In the genomic region with DNA sequence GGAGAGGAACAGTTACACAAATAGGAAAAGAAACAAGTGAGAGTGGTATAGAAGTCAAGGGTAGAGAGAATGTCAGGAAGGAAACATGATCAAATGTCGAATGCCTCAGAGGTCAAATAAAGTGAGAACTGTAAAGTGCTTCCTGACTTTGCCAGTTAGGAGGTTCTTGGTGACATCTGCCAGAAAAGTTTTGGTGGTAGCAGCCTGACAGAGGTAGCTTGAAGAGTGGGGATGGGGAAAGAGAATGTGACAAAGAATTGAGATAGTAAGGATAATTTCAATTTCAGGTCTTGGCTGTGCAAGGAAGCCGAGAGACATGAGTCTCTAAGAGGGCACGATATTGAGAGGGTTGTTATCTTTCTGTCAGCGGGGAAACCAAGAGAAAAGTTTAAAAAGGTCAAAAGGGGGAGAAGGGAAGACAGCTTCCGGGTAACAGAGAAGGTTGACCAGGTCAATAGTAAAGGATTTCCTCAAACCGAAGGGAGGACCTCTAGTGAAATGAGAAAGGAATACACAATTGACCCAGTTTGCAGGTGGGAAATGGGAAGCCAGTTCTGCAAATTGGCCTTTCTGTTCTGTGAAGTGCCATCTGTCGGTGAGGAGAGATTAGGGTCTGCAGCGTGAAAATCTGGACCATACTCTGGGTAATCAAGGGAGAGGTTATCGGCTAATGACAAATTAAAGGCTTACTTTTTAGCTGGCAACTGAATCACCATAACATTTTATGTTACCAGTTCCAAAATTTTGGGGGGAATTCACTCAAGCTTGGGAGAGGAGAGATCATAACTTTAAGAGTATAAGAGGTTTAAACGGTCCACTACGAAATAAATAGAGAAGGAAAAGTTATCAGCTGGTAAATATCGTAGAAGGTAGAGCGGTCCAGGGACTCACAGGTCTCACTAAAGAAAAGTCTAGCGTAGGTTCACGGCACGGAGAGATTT, we compare ENCODE assay signal across 8 cellular contexts. TPM values are rescaled to one million over a fixed set of nuclear protein-coding genes. Genes with fewer than 3 reads are reported as not detected.
DNase-seq lines count a peak whose midpoint lies in the region; ATAC-seq, FAIRE-seq and TF ChIP-seq lines count a peak whose summit lies in the region.

No MANE protein-coding gene starts in this region.

- H3K4me3 ChIP-seq in PC-3 (ENCODE audit: low read length) = peak overlapping the region; percentile 83
- peak overlapping the region; percentile 75 to 96 (median 78) for H3K4me3 ChIP-seq in HepG2 (replicated peaks in 1 of 3; ENCODE audit: insufficient read depth in 1 of 3, low read depth in 2 of 3, low read length in 3 of 3)
- H3K4me3 ChIP-seq in testis = peak overlapping the region; percentile 82 to 88

- ATAC-seq in PC-3 (no peak), HepG2 (peak; percentile 2; the same call in 2 of the 3 replicates), GM21717 (IDR thresholded peaks at IDR 0.05; ENCODE audit: unreplicated experiment) (no peak)

- TF ChIP-seq CTCF in PC-3 (conservative IDR thresholded peaks at IDR 0.05; ENCODE audit: low read depth, low read length) (peak; percentile 77), HepG2 (CRISPR knock-in tag; IDR thresholded peaks at IDR 0.05) (peak; percentile 82), testis (IDR thresholded peaks at IDR 0.05) (peak; percentile 30 to 49 (median 39))

- POLR2A ChIA-PET in PC-3 (lab: Charles Lee; ENCODE audit: unreplicated experiment) = interaction anchor here (0.7 kb wide), 1 partner anchor 670 kb away, joined by 4 read pairs; no protein-coding TSS in a partner anchor
- POLR2A ChIA-PET in HepG2 (lab: Yijun Ruan, JAX) = interaction anchor here (0.7 to 10.5 kb wide), 6 partner anchors 14 to 350 kb away, joined by 3 to 305 read pairs (median 68); a partner anchor contains a TSS

- BruUV-seq in PC-3 (replicated peaks; lab: Mats Ljungman, UMichigan) (no TSS peak), HepG2 (replicated peaks; lab: Mats Ljungman, UMichigan) (no TSS peak)

- no peak for TF ChIP-seq RAD21 in HepG2 (CRISPR knock-in tag; IDR thresholded peaks at IDR 0.05)

- peak overlapping the region; percentile 98 for H3K9ac ChIP-seq in PC-3 (ENCODE audit: low read length)
- peak overlapping the region; percentile 100 for H3K9ac ChIP-seq in HepG2 (ENCODE audit: insufficient read depth, low read depth, low read length)

- H3K9me2 ChIP-seq in PC-3 (replicated peaks; ENCODE audit: low read length) = no peaks in the 10 kb centered on the region

- intact Hi-C loops in PC-3 (cut with micrococcal nuclease) = loop anchor here (1.0 kb wide), 2 partner anchors 14 to 17 kb away; a partner anchor contains a TSS
- intact Hi-C loops in HepG2 (cut with micrococcal nuclease; ENCODE audit: unreplicated experiment) = loop anchor here (5.0 kb wide), 1 partner anchor 80 kb away; no protein-coding TSS in a partner anchor
- intact Hi-C loops in testis (cut with DNase I; ENCODE audit: low total_unique reads) = no loop called here

- in situ Hi-C loops in HepG2 (cut with HindIII; ENCODE audit: extremely low pct_ligation_motif_present, low pct_unique_long_range_greater_than_20kb) = loop anchor here (25.0 kb wide), 1 partner anchor 1055 kb away; a partner anchor contains a TSS

- H3K36me3 ChIP-seq in PC-3 (ENCODE audit: low read depth, low read length) = peaks cover 3% of the 10 kb centered on the region
- H3K36me3 ChIP-seq in HepG2 (replicated peaks in 1 of 2; ENCODE audit: control insufficient read depth in 1 of 2, insufficient read depth in 2 of 2, low read length in 2 of 2) = peaks cover 0 to 1% of the 10 kb centered on the region in 2 experiments; a peak in 2 of 5 replicates
- no peaks in the 10 kb centered on the region for H3K36me3 ChIP-seq in testis (ENCODE audit: low read depth, missing control alignments)

- FAIRE-seq in HTR-8/SVneo (lab: Jason Lieb, UNC) = no peak
- peak; percentile 93 for FAIRE-seq in HepG2 (lab: Jason Lieb, UNC)

- DNase-seq in DMS53 (lab: John Stamatoyannopoulos, UW) (peak; percentile 80), HTR-8/SVneo (ENCODE audit: insufficient read length, low spot score) (peak; percentile 30), PC-3 (peak; percentile 64), caudate nucleus (lab: John Stamatoyannopoulos, UW) (peak in 20 of 61 donors; percentile 5 to 85 (median 37)), HepG2 (ENCODE audit: low spot score) (peak; percentile 87), testis (no peak), COLO829 (ENCODE audit: low spot score) (no peak)

- H3K27me3 ChIP-seq in PC-3 (ENCODE audit: low read length) (no peaks in the 10 kb centered on the region), HepG2 (ENCODE audit: control insufficient read depth in 1 of 2, insufficient read depth in 2 of 2, low read length in 2 of 2) (no peaks in the 10 kb centered on the region; a peak in 1 of 5 replicates), testis (no peaks in the 10 kb centered on the region)

- H3K9me3 ChIP-seq in PC-3 (ENCODE audit: low read length) = no peaks in the 10 kb centered on the region
- H3K9me3 ChIP-seq in HepG2 (ENCODE audit: low read length) = no peaks in the 10 kb centered on the region
- H3K9me3 ChIP-seq in testis = no peaks in the 10 kb centered on the region

- H3K27ac ChIP-seq in PC-3 (ENCODE audit: low read length) = peak overlapping the region; percentile 99
- peak overlapping the region; percentile 100 for H3K27ac ChIP-seq in caudate nucleus (ENCODE audit: low read depth, low read length)
- peak overlapping the region; percentile 99 for H3K27ac ChIP-seq in HepG2 (ENCODE audit: extremely low read length, insufficient read depth, low read length)
- H3K27ac ChIP-seq in testis = peak overlapping the region; percentile 99

- TF ChIP-seq POLR2A in HepG2 (IDR thresholded peaks at IDR 0.05; ENCODE audit: insufficient read depth in 1 of 2, low read depth in 2 of 2, low read length in 2 of 2) (no peak), testis (IDR thresholded peaks at IDR 0.05) (no peak)

- no peaks in the 10 kb centered on the region for H3F3A ChIP-seq in PC-3 (ENCODE audit: low read length, unreplicated experiment)

- H3K4me2 ChIP-seq in PC-3 (ENCODE audit: low read length) (peak overlapping the region; percentile 91), HepG2 (ENCODE audit: low read depth, low read length) (peak overlapping the region; percentile 93)

- peaks cover 3% of the 10 kb centered on the region for H4K20me1 ChIP-seq in PC-3 (ENCODE audit: low read length)
- H4K20me1 ChIP-seq in HepG2 (ENCODE audit: insufficient read depth, low read length) = peaks cover 4% of the 10 kb centered on the region

- WGBS in HepG2 (ENCODE audit: low lambda C conversion rate) = 3% methylated on average over 16 of the region's 16 CpGs
- 3 to 4% methylated on average over 16 of the region's 16 CpGs for WGBS in testis, 2 donors

- H2AFZ ChIP-seq in PC-3 (ENCODE audit: low read length) (peak overlapping the region; percentile 96), HepG2 (ENCODE audit: low read length) (no peak overlapping the region)

- H3K79me2 ChIP-seq in PC-3 (ENCODE audit: low read length) (peaks cover 42% of the 10 kb centered on the region), HepG2 (ENCODE audit: insufficient read depth, low read length) (peaks cover 43% of the 10 kb centered on the region)

- peaks cover 38% of the 10 kb centered on the region for H3K4me1 ChIP-seq in PC-3 (ENCODE audit: insufficient read depth, low read length)
- H3K4me1 ChIP-seq in HepG2 (ENCODE audit: insufficient read depth, low read length) = peaks cover 39% of the 10 kb centered on the region
- peaks cover 26% of the 10 kb centered on the region for H3K4me1 ChIP-seq in testis

- CTCF ChIA-PET in PC-3 (lab: Charles Lee) (interaction anchor here (1.0 to 1.2 kb wide), 2 partner anchors 13 to 17 kb away, joined by 4 to 5 read pairs; no protein-coding TSS in a partner anchor), HepG2 (lab: Yijun Ruan, JAX; ENCODE audit: low intra/inter-chr PET ratio, low total read pairs) (interaction anchor here (1.3 to 2.1 kb wide), 2 partner anchors 15 to 34 kb away, joined by 3 to 12 read pairs; a partner anchor contains a TSS)

- 0 out of 4 replicates have a peak, but pooled peaks of 1 of the 2 experiments have one; percentile 6 for TF ChIP-seq EP300 in HepG2 (IDR thresholded peaks at IDR 0.05; ENCODE audit: low read depth in 2 of 2, low read length in 2 of 2)
- TF ChIP-seq EP300 in HepG2 (CRISPR knock-in tag; IDR thresholded peaks at IDR 0.05; ENCODE audit: borderline replicate concordance) = no peak

RNA-seq across cellular contexts. Expression of a gene that starts 1.0 kb away (rescaled TPM):
- total RNA-seq in PC-3 (2014; rRNA removed) (171 and 192 TPM in 2 replicates), HepG2 (2016; rRNA removed; fragmentation: Illumina TruSeq; extraction: Trizol) (71.5 and 143 TPM in 2 replicates), testis (100 to 1,000 TPM; 312 to 334 TPM)
- 57.3 and 65.0 TPM in 2 replicates for total RNA-seq in HepG2 (2016; cell fraction: cytosol; rRNA removed; fragmentation: Illumina TruSeq; extraction: Trizol; ENCODE audit: low read depth)
- 67.2 and 139 TPM in 2 replicates for total RNA-seq in HepG2 (2016; cell fraction: insoluble cytoplasmic fraction; rRNA removed; fragmentation: Illumina TruSeq; extraction: Trizol)
- 98.6 and 98.8 TPM in 2 replicates for total RNA-seq in HepG2 (2016; cell fraction: membrane; rRNA removed; fragmentation: Illumina TruSeq; extraction: Trizol)
- 221 and 247 TPM in 2 replicates for total RNA-seq in HepG2 (2016; cell fraction: nucleus; rRNA removed; fragmentation: Illumina TruSeq; extraction: Trizol)
- polyA plus RNA-seq in HepG2 (2011; rRNA removed) (194 and 202 TPM in 2 replicates), testis (ENCODE audit: insufficient read depth, low read depth, low replicate concordance) (299 TPM)
- 75.6 and 93.5 TPM in 2 replicates for polyA plus RNA-seq in HepG2 (2011; cell fraction: cytosol; rRNA removed)
- 401 and 432 TPM in 2 replicates for polyA plus RNA-seq in HepG2 (2011; cell fraction: nucleus; rRNA removed)
- 149 and 160 TPM in 2 replicates for polyA plus RNA-seq in HepG2 (2012)
- polyA plus RNA-seq in HepG2 (2016; cell fraction: cytosol; fragmentation: Illumina TruSeq; extraction: Trizol; ENCODE audit: low read depth) = 30.1 and 33.2 TPM in 2 replicates
- 94.6 and 114 TPM in 2 replicates for polyA plus RNA-seq in HepG2 (2016; cell fraction: insoluble cytoplasmic fraction; fragmentation: Illumina TruSeq; extraction: Trizol; ENCODE audit: low read depth)
- 58.5 and 64.6 TPM in 2 replicates for polyA plus RNA-seq in HepG2 (2016; cell fraction: membrane; fragmentation: Illumina TruSeq; extraction: Trizol; ENCODE audit: low read depth)
- 653 and 682 TPM in 2 replicates for polyA plus RNA-seq in HepG2 (2016; cell fraction: nucleus; fragmentation: Illumina TruSeq; extraction: Trizol; ENCODE audit: insufficient read depth, low read depth)
- polyA minus RNA-seq in HepG2 (2011; rRNA and poly(A)+ RNA removed; ENCODE audit: low replicate concordance) = 126 and 157 TPM in 2 replicates
- polyA minus RNA-seq in HepG2 (2011; cell fraction: cytosol; rRNA and poly(A)+ RNA removed) = 43.6 and 49.2 TPM in 2 replicates
- polyA minus RNA-seq in HepG2 (2011; cell fraction: nucleus; rRNA and poly(A)+ RNA removed) = 223 and 377 TPM in 2 replicates

RNA-seq across cellular contexts. Expression of a gene that starts 14.5 kb away (rescaled TPM):
- total RNA-seq in PC-3 (2014; rRNA removed) = 1.7 and 3.0 TPM in 2 replicates
- 0.71 and 1.3 TPM in 2 replicates for total RNA-seq in HepG2 (2016; rRNA removed; fragmentation: Illumina TruSeq; extraction: Trizol)
- total RNA-seq in HepG2 (2016; cell fraction: cytosol; rRNA removed; fragmentation: Illumina TruSeq; extraction: Trizol; ENCODE audit: low read depth) = 0.53 and 0.61 TPM in 2 replicates
- total RNA-seq in HepG2 (2016; cell fraction: insoluble cytoplasmic fraction; rRNA removed; fragmentation: Illumina TruSeq; extraction: Trizol) = 0.82 and 1.2 TPM in 2 replicates
- 0.46 and 0.76 TPM in 2 replicates for total RNA-seq in HepG2 (2016; cell fraction: membrane; rRNA removed; fragmentation: Illumina TruSeq; extraction: Trizol)
- total RNA-seq in HepG2 (2016; cell fraction: nucleus; rRNA removed; fragmentation: Illumina TruSeq; extraction: Trizol) = 0.78 and 0.85 TPM in 2 replicates
- 0.70 and 1.7 TPM in 2 replicates for polyA plus RNA-seq in HepG2 (2011; rRNA removed)
- polyA plus RNA-seq in HepG2 (2011; cell fraction: cytosol; rRNA removed) = 0.59 and 1.2 TPM in 2 replicates
- polyA plus RNA-seq in HepG2 (2011; cell fraction: nucleus; rRNA removed) = 3.1 and 3.3 TPM in 2 replicates
- 1.6 and 1.7 TPM in 2 replicates for polyA plus RNA-seq in HepG2 (2012)
- 0.12 and 0.36 TPM in 2 replicates for polyA plus RNA-seq in HepG2 (2016; cell fraction: cytosol; fragmentation: Illumina TruSeq; extraction: Trizol; ENCODE audit: low read depth)
- polyA plus RNA-seq in HepG2 (2016; cell fraction: insoluble cytoplasmic fraction; fragmentation: Illumina TruSeq; extraction: Trizol; ENCODE audit: low read depth) = 0.62 and 0.68 TPM in 2 replicates
- 0.63 and 0.96 TPM in 2 replicates for polyA plus RNA-seq in HepG2 (2016; cell fraction: membrane; fragmentation: Illumina TruSeq; extraction: Trizol; ENCODE audit: low read depth)
- polyA plus RNA-seq in HepG2 (2016; cell fraction: nucleus; fragmentation: Illumina TruSeq; extraction: Trizol; ENCODE audit: insufficient read depth, low read depth) = 2.9 and 4.5 TPM in 2 replicates
- polyA minus RNA-seq in HepG2 (2011; rRNA and poly(A)+ RNA removed; ENCODE audit: low replicate concordance) = 1.2 and 1.9 TPM in 2 replicates
- polyA minus RNA-seq in HepG2 (2011; cell fraction: cytosol; rRNA and poly(A)+ RNA removed) = not detected in 2 replicates
- polyA minus RNA-seq in HepG2 (2011; cell fraction: nucleus; rRNA and poly(A)+ RNA removed) = 1.7 and 2.3 TPM in 2 replicates
- total RNA-seq in testis = 10 to 100 TPM; 10.1 to 19.8 TPM
- 54.5 TPM for polyA plus RNA-seq in testis (ENCODE audit: insufficient read depth, low read depth, low replicate concordance)

RNA-seq across cellular contexts. Expression of a gene that starts 26.6 kb away (rescaled TPM):
- total RNA-seq in PC-3 (2014; rRNA removed) = not detected in 2 replicates
- not detected in 2 replicates for total RNA-seq in HepG2 (2016; rRNA removed; fragmentation: Illumina TruSeq; extraction: Trizol)
- total RNA-seq in HepG2 (2016; cell fraction: cytosol; rRNA removed; fragmentation: Illumina TruSeq; extraction: Trizol; ENCODE audit: low read depth) = not detected in 2 replicates
- total RNA-seq in HepG2 (2016; cell fraction: insoluble cytoplasmic fraction; rRNA removed; fragmentation: Illumina TruSeq; extraction: Trizol) = not detected in 2 replicates
- total RNA-seq in HepG2 (2016; cell fraction: membrane; rRNA removed; fragmentation: Illumina TruSeq; extraction: Trizol) = not detected in 2 replicates
- not detected in 2 replicates for total RNA-seq in HepG2 (2016; cell fraction: nucleus; rRNA removed; fragmentation: Illumina TruSeq; extraction: Trizol)
- not detected in 2 replicates for polyA plus RNA-seq in HepG2 (2011; rRNA removed)
- polyA plus RNA-seq in HepG2 (2011; cell fraction: cytosol; rRNA removed) = not detected in 2 replicates
- 0.09 TPM in 1 of 2 replicates, not detected in the other for polyA plus RNA-seq in HepG2 (2011; cell fraction: nucleus; rRNA removed)
- polyA plus RNA-seq in HepG2 (2012) = not detected in 2 replicates
- polyA plus RNA-seq in HepG2 (2016; cell fraction: cytosol; fragmentation: Illumina TruSeq; extraction: Trizol; ENCODE audit: low read depth) = not detected in 2 replicates
- polyA plus RNA-seq in HepG2 (2016; cell fraction: insoluble cytoplasmic fraction; fragmentation: Illumina TruSeq; extraction: Trizol; ENCODE audit: low read depth) = not detected in 2 replicates
- polyA plus RNA-seq in HepG2 (2016; cell fraction: membrane; fragmentation: Illumina TruSeq; extraction: Trizol; ENCODE audit: low read depth) = not detected in 2 replicates
- polyA plus RNA-seq in HepG2 (2016; cell fraction: nucleus; fragmentation: Illumina TruSeq; extraction: Trizol; ENCODE audit: insufficient read depth, low read depth) = not detected in 2 replicates
- not detected in 2 replicates for polyA minus RNA-seq in HepG2 (2011; rRNA and poly(A)+ RNA removed; ENCODE audit: low replicate concordance)
- not detected in 2 replicates for polyA minus RNA-seq in HepG2 (2011; cell fraction: cytosol; rRNA and poly(A)+ RNA removed)
- polyA minus RNA-seq in HepG2 (2011; cell fraction: nucleus; rRNA and poly(A)+ RNA removed) = not detected in 2 replicates
- total RNA-seq in testis = 1 to 10 TPM; 4.9 to 6.0 TPM
- polyA plus RNA-seq in testis (ENCODE audit: insufficient read depth, low read depth, low replicate concordance) = 46.1 TPM

RNA-seq across cellular contexts. Expression of a gene that starts 42.0 kb away (rescaled TPM):
- total RNA-seq in PC-3 (2014; rRNA removed) = not detected in 2 replicates
- total RNA-seq in HepG2 (2016; rRNA removed; fragmentation: Illumina TruSeq; extraction: Trizol) = 0.07 and 0.09 TPM in 2 replicates
- total RNA-seq in HepG2 (2016; cell fraction: cytosol; rRNA removed; fragmentation: Illumina TruSeq; extraction: Trizol; ENCODE audit: low read depth) = not detected in 2 replicates
- 0.04 TPM in 1 of 2 replicates, not detected in the other for total RNA-seq in HepG2 (2016; cell fraction: insoluble cytoplasmic fraction; rRNA removed; fragmentation: Illumina TruSeq; extraction: Trizol)
- 0.06 TPM in 1 of 2 replicates, not detected in the other for total RNA-seq in HepG2 (2016; cell fraction: membrane; rRNA removed; fragmentation: Illumina TruSeq; extraction: Trizol)
- 0.09 TPM in 1 of 2 replicates, not detected in the other for total RNA-seq in HepG2 (2016; cell fraction: nucleus; rRNA removed; fragmentation: Illumina TruSeq; extraction: Trizol)
- polyA plus RNA-seq in HepG2 (2011; rRNA removed) = 0.03 TPM in 1 of 2 replicates, not detected in the other
- 0.04 TPM in 1 of 2 replicates, not detected in the other for polyA plus RNA-seq in HepG2 (2011; cell fraction: cytosol; rRNA removed)
- not detected in 2 replicates for polyA plus RNA-seq in HepG2 (2011; cell fraction: nucleus; rRNA removed)
- polyA plus RNA-seq in HepG2 (2012) = not detected in 2 replicates
- polyA plus RNA-seq in HepG2 (2016; cell fraction: cytosol; fragmentation: Illumina TruSeq; extraction: Trizol; ENCODE audit: low read depth) = not detected in 2 replicates
- polyA plus RNA-seq in HepG2 (2016; cell fraction: insoluble cytoplasmic fraction; fragmentation: Illumina TruSeq; extraction: Trizol; ENCODE audit: low read depth) = 0.07 TPM in 1 of 2 replicates, not detected in the other
- not detected in 2 replicates for polyA plus RNA-seq in HepG2 (2016; cell fraction: membrane; fragmentation: Illumina TruSeq; extraction: Trizol; ENCODE audit: low read depth)
- polyA plus RNA-seq in HepG2 (2016; cell fraction: nucleus; fragmentation: Illumina TruSeq; extraction: Trizol; ENCODE audit: insufficient read depth, low read depth) = 0.63 TPM in 1 of 2 replicates, not detected in the other
- polyA minus RNA-seq in HepG2 (2011; rRNA and poly(A)+ RNA removed; ENCODE audit: low replicate concordance) = 0.30 TPM in 1 of 2 replicates, not detected in the other
- not detected in 2 replicates for polyA minus RNA-seq in HepG2 (2011; cell fraction: cytosol; rRNA and poly(A)+ RNA removed)
- polyA minus RNA-seq in HepG2 (2011; cell fraction: nucleus; rRNA and poly(A)+ RNA removed) = not detected in 2 replicates
- total RNA-seq in testis = 1 to 10 TPM; 1.2 to 1.7 TPM
- polyA plus RNA-seq in testis (ENCODE audit: insufficient read depth, low read depth, low replicate concordance) = 13.5 TPM

Comparison
In these comparisons a context has a peak if more than half of its experiments do, and no peak if none do; other contexts are left out.
1. DNase-seq: peak in DMS53 (single experiment), HTR-8/SVneo (single experiment), PC-3 (single experiment) and HepG2 (single experiment); none in testis (single experiment) and COLO829 (single experiment).
2. Peak in every context shown above with its lines, with median percentiles within 50 percentile points of each other: H3K27ac ChIP-seq, H3K4me3 ChIP-seq and CTCF ChIP-seq.